In genomic region chr11:36016263-36016662, GRCh38 we compare ENCODE assay signal across 8 cellular contexts.
"Had no signal": no experiment of that assay in that cellular context is flagged by ENCODE, and none has a peak within 500 bp of the region (broad histone marks: within the 10 kb centered on the region; RNA-seq: fewer than 3 reads in every experiment).

No MANE protein-coding gene starts in this region.

- ATAC-seq: activated naive CD4-positive, alpha-beta T cell treated with anti-CD3 and anti-CD28 coated beads, Interleukin-2, amount 50 U/mL, for 72 hours; SK-N-SH treated with all-trans-retinoic acid at 6 μM for 48 hours; WTC11 had no signal

- H3K27me3 Mint-ChIP-seq: activated CD4-positive, alpha-beta T cell treated with anti-CD3 and anti-CD28 coated beads, Interleukin-2, amount 10 ng/mL, durations not matched to agents 24 days and 14 days had no signal

- DNase-seq: activated CD4-positive, alpha-beta T cell treated with anti-CD3 and anti-CD28 coated beads, Interleukin-2, amount 10 ng/mL, durations not matched to agents 24 days and 14 days; esophagus squamous epithelium; islet precursor cell; trophoblast cell had no signal

- H3K4me3 Mint-ChIP-seq: activated CD4-positive, alpha-beta T cell treated with anti-CD3 and anti-CD28 coated beads, Interleukin-2, amount 10 ng/mL, durations not matched to agents 24 days and 14 days; WTC11 had no signal

- H3K27ac ChIP-seq: gastroesophageal sphincter had no signal

- H3K4me1 Mint-ChIP-seq: activated CD4-positive, alpha-beta T cell treated with anti-CD3 and anti-CD28 coated beads, Interleukin-2, amount 10 ng/mL, durations not matched to agents 24 days and 14 days had no signal

- H3K9me3 Mint-ChIP-seq: activated CD4-positive, alpha-beta T cell treated with anti-CD3 and anti-CD28 coated beads, Interleukin-2, amount 10 ng/mL, durations not matched to agents 24 days and 14 days; activated naive CD4-positive, alpha-beta T cell treated with anti-CD3 and anti-CD28 coated beads, Interleukin-2, amount 50 U/mL, for 72 hours had no signal

- H3K27ac Mint-ChIP-seq: activated CD4-positive, alpha-beta T cell treated with anti-CD3 and anti-CD28 coated beads, Interleukin-2, amount 10 ng/mL, durations not matched to agents 24 days and 14 days; activated naive CD4-positive, alpha-beta T cell treated with anti-CD3 and anti-CD28 coated beads, Interleukin-2, amount 50 U/mL, for 72 hours had no signal

- H3K36me3 Mint-ChIP-seq: activated naive CD4-positive, alpha-beta T cell treated with anti-CD3 and anti-CD28 coated beads, Interleukin-2, amount 50 U/mL, for 72 hours; WTC11 had no signal
